9 cellular contexts compared by ENCODE assay signal in genomic region chr10:4963796-4964154, GRCh38. TPM values are rescaled to one million over a fixed set of nuclear protein-coding genes. Genes with fewer than 3 reads are reported as not detected.
DNase-seq lines count a peak whose midpoint lies in the region; ATAC-seq and TF ChIP-seq lines count a peak whose summit lies in the region.
"Not testable (repeated sequence)": the region's sequence is repeated elsewhere in the genome, so short reads cannot be mapped to it uniquely, and the experiment has no call there.
"Had no signal": no experiment of that assay in that cellular context is flagged by ENCODE, and none has a peak within 500 bp of the region (broad histone marks: within the 10 kb centered on the region; RNA-seq: fewer than 3 reads in every experiment).

No MANE protein-coding gene starts in this region.

- peaks cover 0 to 24% (median 4%) of the 10 kb centered on the region in 3 donors for H3K4me1 ChIP-seq in esophagus squamous epithelium
- H3K4me1 ChIP-seq in smooth muscle cell (ENCODE audit: low read depth); vagina: not testable (repeated sequence)

- not testable (repeated sequence) for H3K4me1 Mint-ChIP-seq in MCF 10A (ENCODE audit: insufficient read depth, unreplicated experiment); nephron progenitor cell

- ATAC-seq in Right ventricle myocardium superior (ENCODE audit: poor library complexity), result peak; percentile 57
- peak; percentile 23 for ATAC-seq in left lobe of liver

- H3K27ac Mint-ChIP-seq in MCF 10A (ENCODE audit: low read depth, unreplicated experiment), result peak overlapping the region; percentile 59
- H3K27ac Mint-ChIP-seq in nephron progenitor cell, result not testable (repeated sequence)

- not testable (repeated sequence) for BruUV-seq in MCF 10A (replicated peaks; lab: Mats Ljungman, UMichigan)

- H3F3A ChIP-seq in smooth muscle cell (ENCODE audit: low read depth), result not testable (repeated sequence)

- H3K9me3 ChIP-seq in AG04450 (ENCODE audit: control insufficient read depth, insufficient read depth, low read length); esophagus squamous epithelium; smooth muscle cell (replicated peaks; ENCODE audit: low read depth); vagina: not testable (repeated sequence)

- not testable (repeated sequence) for TF ChIP-seq POLR2A in esophagus squamous epithelium (IDR thresholded peaks at IDR 0.05); vagina (IDR thresholded peaks at IDR 0.05)

- not testable (repeated sequence) for H3K9ac ChIP-seq in smooth muscle cell (ENCODE audit: low read depth)

- H2AFZ ChIP-seq in smooth muscle cell (ENCODE audit: low read depth), result peak overlapping the region; percentile 75

- not testable (repeated sequence) for H3K9me3 Mint-ChIP-seq in MCF 10A (ENCODE audit: unreplicated experiment)
- peaks cover 14% of the 10 kb centered on the region for H3K9me3 Mint-ChIP-seq in nephron progenitor cell

- H3K79me2 ChIP-seq in smooth muscle cell (ENCODE audit: low read depth), result not testable (repeated sequence)

- CTCF ChIA-PET in AG04450 (lab: Charles Lee), result interaction anchor here (1.0 to 4.6 kb wide), 2 partner anchors 114 to 116 kb away, joined by 3 to 24 read pairs; no protein-coding TSS in a partner anchor
- CTCF ChIA-PET in MCF 10A (lab: Yijun Ruan, JAX), result interaction anchor here (2.3 kb wide), 1 partner anchor 114 kb away, joined by 13 read pairs; no protein-coding TSS in a partner anchor

- intact Hi-C loops in MCF 10A (cut with micrococcal nuclease); esophagus squamous epithelium (cut with DNase I); Right ventricle myocardium superior (cut with DNase I); vagina (cut with DNase I): not testable (repeated sequence)

- H3K4me2 ChIP-seq in smooth muscle cell, result peak overlapping the region; percentile 73

- H4K20me1 ChIP-seq in smooth muscle cell (ENCODE audit: low read depth), result not testable (repeated sequence)

- TF ChIP-seq CTCF in AG04450 (IDR thresholded peaks at IDR 0.05; ENCODE audit: low read depth, low read length); MCF 10A (IDR thresholded peaks at IDR 0.05; ENCODE audit: unreplicated experiment); esophagus squamous epithelium (IDR thresholded peaks at IDR 0.05); nephron progenitor cell (IDR thresholded peaks at IDR 0.05); smooth muscle cell (IDR thresholded peaks at IDR 0.05; ENCODE audit: borderline replicate concordance, insufficient read depth, poor library complexity, severe bottlenecking); vagina (IDR thresholded peaks at IDR 0.05): not testable (repeated sequence)

- H3K4me3 Mint-ChIP-seq in MCF 10A (ENCODE audit: unreplicated experiment) (peak overlapping the region; percentile 52), nephron progenitor cell (peak overlapping the region; percentile 36)

- not testable (repeated sequence) for H3K27ac ChIP-seq in AG04450 (ENCODE audit: low read depth, low read length); smooth muscle cell (ENCODE audit: low read depth)
- peak overlapping the region; percentile 34 to 80 (median 58) for H3K27ac ChIP-seq in esophagus squamous epithelium
- H3K27ac ChIP-seq in vagina, result peak overlapping the region; percentile 61

- not testable (repeated sequence) for DNase-seq in AG04450 (ENCODE audit: low read depth, low spot score); MCF 10A (ENCODE audit: unreplicated experiment); esophagus squamous epithelium (lab: John Stamatoyannopoulos, UW); Right ventricle myocardium superior; left lobe of liver (ENCODE audit: low spot score); nephron progenitor cell; smooth muscle cell (lab: John Stamatoyannopoulos, UW; ENCODE audit: unreplicated experiment); vagina (ENCODE audit: extremely low spot score in 2 of 2)

- POLR2A ChIA-PET in AG04450 (lab: Yijun Ruan, JAX), result interaction anchor here (1.1 kb wide), 2 partner anchors 16 to 21 kb away, joined by 3 to 4 read pairs; no protein-coding TSS in a partner anchor
- POLR2A ChIA-PET in MCF 10A (lab: Yijun Ruan, JAX), result interaction anchor here (0.6 to 1.9 kb wide), 9 partner anchors 16 to 567 kb away, joined by 3 to 12 read pairs (median 4); partner anchors contain the start of gene AKR1C3

- not testable (repeated sequence) for H3K27me3 ChIP-seq in AG04450 (ENCODE audit: control insufficient read depth, insufficient read depth, low read length); esophagus squamous epithelium; smooth muscle cell (ENCODE audit: low read depth); vagina

- H3K27me3 Mint-ChIP-seq in MCF 10A (ENCODE audit: insufficient read depth, unreplicated experiment); nephron progenitor cell (ENCODE audit: low read depth, poor library complexity): not testable (repeated sequence)

- WGBS in esophagus squamous epithelium, 2 donors, result 42 to 50% methylated on average over 1 to 4 of the region's 4 CpGs
- WGBS in smooth muscle cell (ENCODE audit: low lambda C conversion rate), result 69% methylated on average over 4 of the region's 4 CpGs

- H3K4me3 ChIP-seq in AG04450 (ENCODE audit: low read depth, low read length), result peak overlapping the region; percentile 46
- H3K4me3 ChIP-seq in esophagus squamous epithelium, result peak overlapping the region; percentile 24 to 62 (median 44)
- H3K4me3 ChIP-seq in smooth muscle cell, result peak overlapping the region; percentile 28
- peak overlapping the region; percentile 36 to 37 for H3K4me3 ChIP-seq in vagina

- H3K36me3 Mint-ChIP-seq in MCF 10A (ENCODE audit: insufficient read depth, unreplicated experiment); nephron progenitor cell (ENCODE audit: low read depth): not testable (repeated sequence)

- H3K36me3 ChIP-seq in esophagus squamous epithelium, result peaks cover 0 to 12% (median 5%) of the 10 kb centered on the region in 3 donors
- H3K36me3 ChIP-seq in smooth muscle cell (ENCODE audit: low read depth); vagina: not testable (repeated sequence)

RNA-seq across cellular contexts. Expression of gene AKR1C1, which starts 0.6 kb away (rescaled TPM):
- polyA plus RNA-seq in AG04450 (2011; rRNA removed), result 114 and 125 TPM in 2 replicates
- polyA minus RNA-seq in AG04450 (2011; rRNA and poly(A)+ RNA removed), result 46.3 and 49.1 TPM in 2 replicates
- total RNA-seq in MCF 10A (2022), result 4.3 and 6.2 TPM in 2 replicates
- total RNA-seq in esophagus squamous epithelium, result 100 to 1,000 TPM; 166 to 232 (median 195) TPM
- total RNA-seq in Right ventricle myocardium superior, result 31.4 TPM
- 379 TPM for total RNA-seq in left lobe of liver
- total RNA-seq in smooth muscle cell, result 16.3 and 25.3 TPM in 2 replicates
- polyA plus RNA-seq in smooth muscle cell, result 18.0 and 20.5 TPM in 2 replicates
- total RNA-seq in vagina, result 73.7 TPM

RNA-seq across cellular contexts. Expression of gene AKR1C2, which starts 39.9 kb away (rescaled TPM):
- polyA plus RNA-seq in AG04450 (2011; rRNA removed), result 8.2 and 16.3 TPM in 2 replicates
- polyA minus RNA-seq in AG04450 (2011; rRNA and poly(A)+ RNA removed), result 4.1 and 4.9 TPM in 2 replicates
- total RNA-seq in MCF 10A (2022), result 19.7 and 21.1 TPM in 2 replicates
- total RNA-seq in esophagus squamous epithelium, result 100 to 1,000 TPM; 133 to 686 (median 378) TPM
- total RNA-seq in Right ventricle myocardium superior, result 25.5 TPM
- total RNA-seq in left lobe of liver, result 1,010 TPM
- total RNA-seq in smooth muscle cell, result 6.6 and 8.5 TPM in 2 replicates
- 9.0 and 19.6 TPM in 2 replicates for polyA plus RNA-seq in smooth muscle cell
- total RNA-seq in vagina, result 104 TPM
- polyA plus RNA-seq: CD14-positive monocyte had no signal
